In the genomic region with DNA sequence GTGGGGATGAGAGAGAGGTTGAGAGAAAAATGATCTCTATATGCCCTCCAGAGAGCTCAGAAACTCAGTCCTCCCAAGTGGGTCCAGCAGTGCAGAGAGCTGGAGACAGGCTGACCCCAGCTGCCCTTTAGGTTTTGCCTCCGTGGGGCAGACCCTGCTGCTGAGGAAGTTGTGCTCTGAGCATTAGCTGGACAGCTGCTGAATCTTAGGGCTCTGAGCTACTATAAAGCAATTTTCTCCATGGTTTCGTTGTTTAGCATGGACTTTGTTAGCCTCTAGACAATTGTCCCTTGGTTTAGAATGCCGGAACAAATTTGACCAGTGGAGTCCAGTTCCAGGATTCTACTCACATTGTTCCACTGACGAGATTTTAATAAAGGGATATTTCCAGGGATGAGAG, we compare ENCODE assay signal across 20 cellular contexts. TPM values are rescaled to one million over a fixed set of nuclear protein-coding genes. Genes with fewer than 3 reads are reported as not detected.
DNase-seq lines count a peak whose midpoint lies in the region; ATAC-seq, FAIRE-seq and TF ChIP-seq lines count a peak whose summit lies in the region.
"Had no signal": no experiment of that assay in that cellular context is flagged by ENCODE, and none has a peak within 500 bp of the region (broad histone marks: within the 10 kb centered on the region; RNA-seq: fewer than 3 reads in every experiment).

No MANE protein-coding gene starts in this region.

- in situ Hi-C loops in GM12878 (cut with MboI) = no loop called here

- H3K4me1 ChIP-seq in GM12878 (ENCODE audit: control insufficient read depth, insufficient read depth, low read length) = peaks cover 47% of the 10 kb centered on the region
- H3K4me1 ChIP-seq in osteoblast (ENCODE audit: insufficient read depth, low read length) = no peaks in the 10 kb centered on the region
- peaks cover 16% of the 10 kb centered on the region for H3K4me1 ChIP-seq in OCI-LY7 (ENCODE audit: insufficient read depth, low read length, poor library complexity, severe bottlenecking)

- no peak overlapping the region for H3K4me3 Mint-ChIP-seq in activated CD4-positive, alpha-beta T cell treated with anti-CD3 and anti-CD28 coated beads, Interleukin-2, amount 10 ng/mL, durations not matched to agents 24 days and 14 days
- no peak overlapping the region for H3K4me3 Mint-ChIP-seq in activated CD4-positive, alpha-beta T cell treated with anti-CD3 and anti-CD28 coated beads for 36 hours

- TF ChIP-seq RAD21 in GM12878 (IDR thresholded peaks at IDR 0.05; ENCODE audit: insufficient read depth, low read depth, low read length) = no peak

- H3K9me3 ChIP-seq in GM12878 (replicated peaks; ENCODE audit: control insufficient read depth, insufficient read depth, low read length) = no peaks in the 10 kb centered on the region
- H3K9me3 ChIP-seq in osteoblast (ENCODE audit: low read depth, low read length) = no peaks in the 10 kb centered on the region
- no peaks in the 10 kb centered on the region for H3K9me3 ChIP-seq in OCI-LY7 (ENCODE audit: low read length)

- H3K36me3 ChIP-seq in GM12878 (ENCODE audit: control insufficient read depth in 2 of 2, insufficient read depth in 2 of 2, low read length in 1 of 2) = no peaks in the 10 kb centered on the region
- no peaks in the 10 kb centered on the region for H3K36me3 ChIP-seq in osteoblast (ENCODE audit: insufficient read depth, low read length)
- no peaks in the 10 kb centered on the region for H3K36me3 ChIP-seq in OCI-LY7 (ENCODE audit: insufficient read depth, low read length)

- peaks cover 43% of the 10 kb centered on the region for H3K4me1 Mint-ChIP-seq in activated CD4-positive, alpha-beta T cell treated with anti-CD3 and anti-CD28 coated beads, Interleukin-2, amount 10 ng/mL, durations not matched to agents 24 days and 14 days
- H3K4me1 Mint-ChIP-seq in activated CD4-positive, alpha-beta T cell treated with anti-CD3 and anti-CD28 coated beads for 36 hours = peaks cover 43% of the 10 kb centered on the region

- TF ChIP-seq EP300 in GM12878 (IDR thresholded peaks at IDR 0.05; ENCODE audit: borderline replicate concordance in 1 of 2, control insufficient read depth in 1 of 2, low read depth in 2 of 2, low read length in 2 of 2) = no peak

- peak overlapping the region; percentile 64; the same call in 1 of the 2 replicates for H3K4me2 ChIP-seq in GM12878 (ENCODE audit: control insufficient read depth, insufficient read depth)
- H3K4me2 ChIP-seq in osteoblast (ENCODE audit: insufficient read depth, low read length) = no peak overlapping the region
- no peak overlapping the region for H3K4me2 ChIP-seq in OCI-LY7 (ENCODE audit: low read length)
- H3K4me2 ChIP-seq: PC-9 had no signal

- TF ChIP-seq POLR2A in GM12878 (IDR thresholded peaks at IDR 0.05; ENCODE audit: low read depth, low read length) = no peak

- CTCF ChIA-PET in activated CD4-positive, alpha-beta T cell treated with anti-CD3 and anti-CD28 coated beads for 36 hours (lab: Charles Lee) = interaction anchor here (0.7 to 3.3 kb wide), 14 partner anchors 9 to 244 kb away, joined by 3 to 28 read pairs (median 4); a partner anchor contains a TSS
- CTCF ChIA-PET in GM12878 (lab: Yijun Ruan, JAX) = interaction anchor here (1.1 to 3.4 kb wide), 14 partner anchors 12 to 317 kb away, joined by 3 to 27 read pairs (median 5); a partner anchor contains a TSS
- CTCF ChIA-PET in OCI-LY7 (lab: Charles Lee; ENCODE audit: unreplicated experiment) = interaction anchor here (1.0 kb wide), 1 partner anchor 13 kb away, joined by 4 read pairs; no protein-coding TSS in a partner anchor

- H2AFZ ChIP-seq in GM12878 (ENCODE audit: control insufficient read depth, low read depth, low read length) (no peak overlapping the region), osteoblast (ENCODE audit: low read length) (no peak overlapping the region), OCI-LY7 (ENCODE audit: low read length) (no peak overlapping the region)
- H2AFZ ChIP-seq: PC-9 had no signal

- RAD21 ChIA-PET in GM12878 (lab: Charles Lee; ENCODE audit: unreplicated experiment) = interaction anchor here (1.1 to 4.3 kb wide), 8 partner anchors 11 to 200 kb away, joined by 3 to 59 read pairs (median 8); a partner anchor contains a TSS

- 75% methylated on average over 4 of the region's 4 CpGs for WGBS in GM12878 (ENCODE audit: insufficient coverage, insufficient replicate concordance, low lambda C conversion rate, missing lambda C conversion rate)

- H3K27me3 Mint-ChIP-seq in activated CD4-positive, alpha-beta T cell treated with anti-CD3 and anti-CD28 coated beads, Interleukin-2, amount 10 ng/mL, durations not matched to agents 24 days and 14 days = peaks cover 2% of the 10 kb centered on the region
- peaks cover 6% of the 10 kb centered on the region for H3K27me3 Mint-ChIP-seq in activated CD4-positive, alpha-beta T cell treated with anti-CD3 and anti-CD28 coated beads for 36 hours

- H3K27ac ChIP-seq in GM12878 (ENCODE audit: control insufficient read depth, insufficient read depth) = peak overlapping the region; percentile 91
- H3K27ac ChIP-seq in osteoblast (ENCODE audit: low read depth, low read length) = no peak overlapping the region
- no peak overlapping the region for H3K27ac ChIP-seq in OCI-LY7 (ENCODE audit: low read depth, low read length, poor library complexity, severe bottlenecking)
- H3K27ac ChIP-seq: C4-2B, PC-9 had no signal

- H3K79me2 ChIP-seq in GM12878 (ENCODE audit: control insufficient read depth, insufficient read depth, low read length) (no peaks in the 10 kb centered on the region), osteoblast (ENCODE audit: insufficient read depth, low read length) (no peaks in the 10 kb centered on the region), OCI-LY7 (ENCODE audit: insufficient read depth, low read depth, low read length) (no peaks in the 10 kb centered on the region)

- BruUV-seq in GM12878 (replicated peaks; lab: Mats Ljungman, UMichigan) (no TSS peak), OCI-LY7 (replicated peaks; lab: Mats Ljungman, UMichigan) (no TSS peak)

- intact Hi-C loops in activated CD4-positive, alpha-beta T cell treated with anti-CD3 and anti-CD28 coated beads, Interleukin-2, amount 10 ng/mL, durations not matched to agents 24 days and 14 days (cut with micrococcal nuclease) = no loop called here
- intact Hi-C loops in activated CD4-positive, alpha-beta T cell treated with anti-CD3 and anti-CD28 coated beads for 36 hours (cut with DNase I, micrococcal nuclease) = no loop called here
- intact Hi-C loops in GM12878 (cut with micrococcal nuclease; ENCODE audit: unreplicated experiment) (loop anchor here (5.0 kb wide), 1 partner anchor 300 kb away; no protein-coding TSS in a partner anchor), OCI-LY7 (cut with micrococcal nuclease; ENCODE audit: unreplicated experiment) (no loop called here)

- POLR2A ChIA-PET in activated CD4-positive, alpha-beta T cell treated with anti-CD3 and anti-CD28 coated beads for 36 hours (lab: Charles Lee) = interaction anchor here (0.9 kb wide), 1 partner anchor 19 kb away, joined by 3 read pairs; no protein-coding TSS in a partner anchor
- POLR2A ChIA-PET in GM12878 (lab: Charles Lee) (interaction anchor here (0.7 to 4.7 kb wide), 5 partner anchors 10 to 193 kb away, joined by 3 to 29 read pairs (median 8); a partner anchor contains a TSS), OCI-LY7 (lab: Charles Lee) (interaction anchor here (0.6 to 1.4 kb wide), 4 partner anchors 55 to 370 kb away, joined by 3 read pairs; a partner anchor contains a TSS)

- no peaks in the 10 kb centered on the region for H3K27me3 ChIP-seq in GM12878 (replicated peaks in 1 of 2; ENCODE audit: control insufficient read depth in 2 of 2, insufficient read depth in 2 of 2, low read length in 1 of 2)
- no peaks in the 10 kb centered on the region for H3K27me3 ChIP-seq in osteoblast (ENCODE audit: insufficient read depth, low read length)

- DNase-seq in activated CD4-positive, alpha-beta T cell treated with anti-CD3 and anti-CD28 coated beads, Interleukin-2, amount 10 ng/mL, durations not matched to agents 24 days and 14 days = no peak
- no peak for DNase-seq in activated CD4-positive, alpha-beta T cell treated with anti-CD3 and anti-CD28 coated beads for 36 hours
- peak; percentile 61 for DNase-seq in NCI-H82 treated with DMSO at 0.1 percent for 48 hours (lab: John Stamatoyannopoulos, UW; ENCODE audit: unreplicated experiment)
- no peak for DNase-seq in GM12878 (ENCODE audit: low read depth, low spot score)
- peak; percentile 77 for DNase-seq in osteoblast (ENCODE audit: insufficient read length, low spot score, missing footprints)
- DNase-seq in AG20443 (ENCODE audit: low spot score) = no peak
- DNase-seq in OCI-LY7 (ENCODE audit: low spot score) = no peak
- DNase-seq: COR-L47; H7; NCI-H146; NCI-H2081 treated with DMSO at 0.1 percent for 48 hours; NCI-H2227 treated with DMSO at 0.1 percent for 48 hours; NCI-H524 treated with DMSO at 0.1 percent for 48 hours; NK-92 treated with Interleukin-12 subunit alpha and Interleukin-12 subunit beta, amount 100 ng/mL, for 24 hours; PC-9 had no signal

- H3K9ac ChIP-seq in GM12878 (ENCODE audit: control insufficient read depth, insufficient read depth, low read length) = no peak overlapping the region

- H4K20me1 ChIP-seq in GM12878 (ENCODE audit: control insufficient read depth, insufficient read depth) (no peaks in the 10 kb centered on the region), osteoblast (ENCODE audit: insufficient read depth, low read length) (no peaks in the 10 kb centered on the region), OCI-LY7 (ENCODE audit: insufficient read depth, low read length) (no peaks in the 10 kb centered on the region)

- no peak for TF ChIP-seq CTCF in GM12878 (IDR thresholded peaks at IDR 0.05 in 2 of 3, conservative IDR thresholded peaks at IDR 0.05 in 1 of 3; ENCODE audit: control insufficient read depth in 2 of 3, extremely low read depth in 1 of 3, insufficient read depth in 1 of 3, low read depth in 3 of 3, low read length in 3 of 3)
- TF ChIP-seq CTCF in osteoblast (IDR thresholded peaks at IDR 0.05; ENCODE audit: extremely low read depth, low read depth, low read length) = no peak
- no peak for TF ChIP-seq CTCF in OCI-LY7 (conservative IDR thresholded peaks at IDR 0.05; ENCODE audit: low read length)

- no peaks in the 10 kb centered on the region for H3K9me3 Mint-ChIP-seq in activated CD4-positive, alpha-beta T cell treated with anti-CD3 and anti-CD28 coated beads, Interleukin-2, amount 10 ng/mL, durations not matched to agents 24 days and 14 days
- no peaks in the 10 kb centered on the region for H3K9me3 Mint-ChIP-seq in activated CD4-positive, alpha-beta T cell treated with anti-CD3 and anti-CD28 coated beads for 36 hours (ENCODE audit: low read depth)
- H3K9me3 Mint-ChIP-seq: IgD-negative memory B cell had no signal

- ATAC-seq in activated CD4-positive, alpha-beta T cell treated with anti-CD3 and anti-CD28 coated beads for 36 hours = no peak
- no peak for ATAC-seq in GM12878
- no peak for ATAC-seq in HG03439 (IDR thresholded peaks at IDR 0.05; ENCODE audit: unreplicated experiment)
- ATAC-seq: Right ventricle myocardium inferior had no signal

- H3K4me3 ChIP-seq in GM12878 (no peak overlapping the region), osteoblast (ENCODE audit: insufficient read depth, low read length) (no peak overlapping the region), OCI-LY7 (ENCODE audit: low read depth, low read length, poor library complexity, severe bottlenecking) (no peak overlapping the region)
- H3K4me3 ChIP-seq: PC-9 had no signal

- no peak for FAIRE-seq in GM12878 (lab: Jason Lieb, UNC)
- FAIRE-seq: A204.1 had no signal

- H3K9me2 ChIP-seq in OCI-LY7 (ENCODE audit: insufficient read depth, low read length) = no peaks in the 10 kb centered on the region

- SMC1A ChIA-PET in GM12878 (lab: Charles Lee; ENCODE audit: uncharacterized antibody, unreplicated experiment) = interaction anchor here (0.8 to 4.0 kb wide), 14 partner anchors 10 to 200 kb away, joined by 3 to 38 read pairs (median 7); a partner anchor contains a TSS

- H3K27ac Mint-ChIP-seq in activated CD4-positive, alpha-beta T cell treated with anti-CD3 and anti-CD28 coated beads, Interleukin-2, amount 10 ng/mL, durations not matched to agents 24 days and 14 days = peak overlapping the region; percentile 84
- H3K27ac Mint-ChIP-seq in activated CD4-positive, alpha-beta T cell treated with anti-CD3 and anti-CD28 coated beads for 36 hours = no peak overlapping the region

- no peaks in the 10 kb centered on the region for H3K36me3 Mint-ChIP-seq in activated CD4-positive, alpha-beta T cell treated with anti-CD3 and anti-CD28 coated beads, Interleukin-2, amount 10 ng/mL, durations not matched to agents 24 days and 14 days (ENCODE audit: low read depth)
- no peaks in the 10 kb centered on the region for H3K36me3 Mint-ChIP-seq in activated CD4-positive, alpha-beta T cell treated with anti-CD3 and anti-CD28 coated beads for 36 hours (ENCODE audit: low read depth)
- H3K36me3 Mint-ChIP-seq: IgD-negative memory B cell had no signal

RNA-seq across cellular contexts. Expression of a gene that starts 22.1 kb away (rescaled TPM):
- total RNA-seq in activated CD4-positive, alpha-beta T cell treated with anti-CD3 and anti-CD28 coated beads, Interleukin-2, amount 10 ng/mL, durations not matched to agents 24 days and 14 days = 100.0 and 100 TPM in 2 replicates
- 100 to 1,000 TPM; 129 to 149 TPM for total RNA-seq in activated CD4-positive, alpha-beta T cell treated with anti-CD3 and anti-CD28 coated beads for 36 hours
- total RNA-seq in GM12878 (2013; cell fraction: nucleolus; rRNA removed) = 10.3 and 10.7 TPM in 2 replicates
- total RNA-seq in GM12878 (2014; rRNA removed) (41.9 and 50.4 TPM in 2 replicates), GM12878 (2014; rRNA removed; fragmentation: Illumina TruSeq; extraction: Trizol) (28.7 and 30.6 TPM in 2 replicates), GM12878 (2021) (44.9 and 47.5 TPM in 2 replicates), osteoblast (0.36 and 0.59 TPM in 2 replicates), OCI-LY7 (2022) (3.1 and 4.2 TPM in 2 replicates)
- polyA plus RNA-seq in GM12878 (2011; ENCODE audit: low read depth) = 9.6 TPM
- polyA plus RNA-seq in GM12878 (2011; rRNA removed) (15.1 and 25.6 TPM in 2 replicates), GM12878 (2014; fragmentation: Illumina TruSeq; extraction: Trizol) (7.6 and 31.1 TPM in 2 replicates), GM12878 (2014; fragmentation: Nextera tagmentation; extraction: Ambion mirVana) (10 to 100 TPM; 11.1 to 12.3 TPM), GM12878 (2014; rRNA removed) (56.7 and 56.8 TPM in 2 replicates), GM12878 (2016; fragmentation: Nextera tagmentation; extraction: Ambion mirVana) (10 to 100 TPM; 20.4 to 33.2 TPM)
- polyA plus RNA-seq in GM12878 (2011; cell fraction: cytosol; rRNA removed) = 31.7 and 44.5 TPM in 2 replicates
- 26.0 and 28.6 TPM in 2 replicates for polyA plus RNA-seq in GM12878 (2011; cell fraction: nucleus; rRNA removed)
- 7.8 and 9.7 TPM in 2 replicates for polyA plus RNA-seq in GM12878 (2012)
- 5.7 and 9.1 TPM in 2 replicates for polyA minus RNA-seq in GM12878 (2011; rRNA and poly(A)+ RNA removed)
- 4.2 and 4.8 TPM in 2 replicates for polyA minus RNA-seq in GM12878 (2011; cell fraction: cytosol; rRNA and poly(A)+ RNA removed)
- polyA minus RNA-seq in GM12878 (2011; cell fraction: nucleus; rRNA and poly(A)+ RNA removed) = 4.2 and 5.8 TPM in 2 replicates
- 2.1 and 2.3 TPM in 2 replicates for total RNA-seq in OCI-LY7 (2014; rRNA removed; shearing (Covaris generic))

Comparison
In these comparisons a context has a peak if more than half of its experiments do, and no peak if none do; other contexts are left out.
1. DNase-seq: peak in NCI-H82 treated with DMSO at 0.1 percent for 48 hours (single experiment) and osteoblast (single experiment); none in activated CD4-positive, alpha-beta T cell treated with anti-CD3 and anti-CD28 coated beads, Interleukin-2, amount 10 ng/mL, durations not matched to agents 24 days and 14 days (single experiment), activated CD4-positive, alpha-beta T cell treated with anti-CD3 and anti-CD28 coated beads for 36 hours (single experiment), GM12878 (single experiment), AG20443 (single experiment) and OCI-LY7 (single experiment).